Comparison of ENCODE assay signal across 1 cellular context in genomic region chr4:32192363-32192762, GRCh38.
TF ChIP-seq lines count a peak whose summit lies in the region.

No MANE protein-coding gene starts in this region.

TF ChIP-seq in H1, 55 proteins besides CTCF, POLR2A, EP300 and RAD21 (continued from another document):
- TF ChIP-seq USF2 (IDR thresholded peaks at IDR 0.05; ENCODE audit: low read length): no peak
- TF ChIP-seq CHD2 (IDR thresholded peaks at IDR 0.05; ENCODE audit: low read length): no peak
- no peak for TF ChIP-seq SRF (IDR thresholded peaks at IDR 0.05; ENCODE audit: low read depth, low read length)
- no peak for TF ChIP-seq POU5F1 (IDR thresholded peaks at IDR 0.05; ENCODE audit: low read depth, low read length)
- no peak for TF ChIP-seq MAX (IDR thresholded peaks at IDR 0.05)
- TF ChIP-seq NRF1 (IDR thresholded peaks at IDR 0.05; ENCODE audit: low read depth, low read length): no peak
- TF ChIP-seq ASH2L (IDR thresholded peaks at IDR 0.05; ENCODE audit: low read length): no peak
TF ChIP-seq in H1: peak in this region for 0.
